ENCODE assay signal across 13 cellular contexts in the genomic region with DNA sequence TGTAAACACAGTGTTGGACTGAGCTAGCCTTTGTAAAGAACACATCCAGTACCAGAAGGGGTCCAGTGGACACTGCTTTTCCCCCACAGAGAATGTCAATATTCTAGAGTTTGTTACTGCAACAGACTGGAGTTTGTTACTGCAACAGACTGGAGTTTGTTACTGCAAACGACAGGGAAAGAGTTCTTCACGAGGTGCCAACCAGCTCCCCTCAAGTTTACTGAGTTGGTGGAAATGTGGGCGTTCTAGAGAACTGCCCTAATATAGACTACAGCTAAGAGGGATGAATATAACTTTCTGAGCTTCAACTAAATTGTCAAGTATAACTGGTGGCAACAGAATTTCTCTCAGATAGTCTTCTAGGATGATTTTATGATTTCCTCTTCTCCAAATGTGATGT.
DNase-seq lines count a peak whose midpoint lies in the region; TF ChIP-seq lines count a peak whose summit lies in the region.
"Had no signal": no experiment of that assay in that cellular context is flagged by ENCODE, and none has a peak within 500 bp of the region (broad histone marks: within the 10 kb centered on the region; RNA-seq: fewer than 3 reads in every experiment).

No MANE protein-coding gene starts in this region.

- H3K4me3 ChIP-seq in cardiac muscle cell (no peak overlapping the region), right atrium auricular region (no peak overlapping the region)
- H3K4me3 ChIP-seq: BLaER1, GM23338 had no signal

- no peaks in the 10 kb centered on the region for H3K27me3 ChIP-seq in cardiac muscle cell
- H3K27me3 ChIP-seq in right atrium auricular region = no peaks in the 10 kb centered on the region
- H3K27me3 ChIP-seq: BLaER1 had no signal

- no peaks in the 10 kb centered on the region for H3K9me3 ChIP-seq in cardiac muscle cell (ENCODE audit: low read depth)
- H3K9me3 ChIP-seq in right atrium auricular region = no peaks in the 10 kb centered on the region
- H3K9me3 ChIP-seq: BLaER1 had no signal

- H3K36me3 ChIP-seq in cardiac muscle cell (no peaks in the 10 kb centered on the region), right atrium auricular region (peaks cover 34% of the 10 kb centered on the region)

- TF ChIP-seq CTCF in cardiac muscle cell (IDR thresholded peaks at IDR 0.05; ENCODE audit: low read depth, low read length) (no peak), right atrium auricular region (IDR thresholded peaks at IDR 0.05) (no peak)

- H3K4me1 ChIP-seq in cardiac muscle cell (ENCODE audit: low read depth) (peaks cover 48% of the 10 kb centered on the region), right atrium auricular region (peaks cover 0 to 5% of the 10 kb centered on the region in 2 donors)
- H3K4me1 ChIP-seq: BLaER1 had no signal

- H3K27ac ChIP-seq in cardiac muscle cell = peak overlapping the region; percentile 73
- H3K27ac ChIP-seq in right atrium auricular region = no peak overlapping the region
- peak overlapping the region; percentile 48 for H3K27ac ChIP-seq in cingulate gyrus (ENCODE audit: low read depth, low read length)
- peak overlapping the region; percentile 53 for H3K27ac ChIP-seq in substantia nigra (ENCODE audit: low read depth, low read length, poor library complexity, severe bottlenecking)
- H3K27ac ChIP-seq: BLaER1 had no signal

- no peak for DNase-seq in cardiac muscle cell (ENCODE audit: low read depth in 1 of 2, low spot score in 1 of 2)
- DNase-seq in right atrium auricular region (ENCODE audit: low spot score) = no peak
- no peak for DNase-seq in substantia nigra (lab: John Stamatoyannopoulos, UW)
- DNase-seq in activated CD4-positive, CD25-positive, alpha-beta regulatory T cell (lab: John Stamatoyannopoulos, UW) = no peak
- DNase-seq in NCI-H526 treated with DMSO at 0.1 percent for 48 hours (lab: John Stamatoyannopoulos, UW) = no peak
- no peak for DNase-seq in NCI-H748 treated with DMSO at 0.1 percent for 48 hours (lab: John Stamatoyannopoulos, UW)
- DNase-seq: 8988T; CD8-positive, alpha-beta T cell; COR-L47; HCEC 1CT had no signal

Comparison
In these comparisons a context has a peak if more than half of its experiments do, and no peak if none do; other contexts are left out.
1. H3K27ac ChIP-seq: peak in cardiac muscle cell (single experiment), cingulate gyrus (single experiment) and substantia nigra (single experiment); none in right atrium auricular region (0 of 2).